Comparison of ENCODE assay signal across 14 cellular contexts in the genomic region with DNA sequence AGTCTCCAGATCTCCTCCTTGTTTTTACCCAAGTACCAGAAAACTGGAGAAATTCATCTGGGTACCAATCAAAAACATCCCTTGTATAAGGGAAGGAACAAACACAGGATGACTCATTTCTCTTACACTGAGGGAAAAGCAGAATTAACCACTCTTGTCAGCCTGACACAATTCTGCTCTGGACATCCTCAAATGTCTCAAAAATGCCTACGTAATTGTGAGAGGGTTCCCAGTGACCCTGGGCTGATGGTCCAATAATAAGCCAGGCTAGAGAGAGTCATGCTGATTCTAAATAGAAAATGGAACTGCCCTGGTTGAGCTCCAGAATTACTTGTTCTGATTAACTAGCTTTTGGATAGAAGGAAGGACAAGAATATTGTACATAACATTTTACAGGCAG. TPM values are rescaled to one million over a fixed set of nuclear protein-coding genes. Genes with fewer than 3 reads are reported as not detected.
A peak's percentile ranks its signal among the peaks of the same experiment; 100 is the strongest.
DNase-seq lines count a peak whose midpoint lies in the region; ATAC-seq and TF ChIP-seq lines count a peak whose summit lies in the region.
"Had no signal": no experiment of that assay in that cellular context is flagged by ENCODE, and none has a peak within 500 bp of the region (broad histone marks: within the 10 kb centered on the region; RNA-seq: fewer than 3 reads in every experiment).

No MANE protein-coding gene starts in this region.

- H3K27ac ChIP-seq in cardiac muscle cell = peak overlapping the region; percentile 52
- peak overlapping the region in 3 of 4 donors; percentile 7 to 40 (median 39) for H3K27ac ChIP-seq in transverse colon

- 74 to 78% methylated on average over 1 of the region's 1 CpG for WGBS in transverse colon (ENCODE audit: low coverage in 1 of 2), 2 donors

- no peak for TF ChIP-seq POLR2A in transverse colon (IDR thresholded peaks at IDR 0.05)

- peak; percentile 5 to 74 for DNase-seq in cardiac muscle cell (ENCODE audit: low read depth in 1 of 2, low spot score in 1 of 2)
- DNase-seq in Right ventricle myocardium inferior (ENCODE audit: missing footprints) = no peak
- DNase-seq in astrocyte of the hippocampus (ENCODE audit: low read depth, low spot score) = peak; percentile 28
- DNase-seq in iris pigment epithelial cell (ENCODE audit: low read depth) = peak; percentile 45
- DNase-seq in transverse colon = no peak
- no peak for DNase-seq in ecto neural progenitor cell (ENCODE audit: low spot score)
- no peak for DNase-seq in activated CD8-positive, alpha-beta memory T cell treated with anti-CD3 and anti-CD28 coated beads, Interleukin-2, amount 50 U/mL, for 48 hours
- DNase-seq: activated CD4-positive, alpha-beta T cell treated with anti-CD3 and anti-CD28 coated beads, Interleukin-2, amount 10 ng/mL, durations not matched to agents 7 days and 5 days; cortex of kidney; glutamatergic neuron; NCI-H1694 treated with DMSO at 0.1 percent for 48 hours; NCI-H526; ovary had no signal

- TF ChIP-seq CTCF in cardiac muscle cell (IDR thresholded peaks at IDR 0.05; ENCODE audit: low read depth, low read length) (no peak), transverse colon (IDR thresholded peaks at IDR 0.05) (no peak)

- H3K4me1 ChIP-seq in cardiac muscle cell (ENCODE audit: low read depth) = no peaks in the 10 kb centered on the region
- peaks cover 0 to 14% (median 1%) of the 10 kb centered on the region in 4 donors for H3K4me1 ChIP-seq in transverse colon

- ATAC-seq in Right ventricle myocardium inferior = no peak
- no peak for ATAC-seq in GM18502 (IDR thresholded peaks at IDR 0.05; ENCODE audit: poor library complexity, unreplicated experiment)

- H3K36me3 ChIP-seq in cardiac muscle cell (no peaks in the 10 kb centered on the region), transverse colon (peaks cover 0 to 11% (median 2%) of the 10 kb centered on the region in 4 donors)
- H3K36me3 ChIP-seq: ovary had no signal

- H3K4me3 ChIP-seq in cardiac muscle cell (no peak overlapping the region), transverse colon (no peak overlapping the region)
- H3K4me3 ChIP-seq: ovary had no signal

- no peak for TF ChIP-seq EP300 in transverse colon (IDR thresholded peaks at IDR 0.05; ENCODE audit: low read depth)

- in situ Hi-C loops in transverse colon (cut with MboI; ENCODE audit: low pct_ligation_motif_present in 1 of 4, low pct_unique_long_range_greater_than_20kb in 1 of 4, low sequenced_read_pairs in 3 of 4) = no loop called here

- intact Hi-C loops in Right ventricle myocardium inferior (cut with DNase I) (no loop called here), transverse colon (cut with DNase I; ENCODE audit: low total_unique reads) (no loop called here)

- H3K9me3 ChIP-seq in cardiac muscle cell (ENCODE audit: low read depth) (no peaks in the 10 kb centered on the region), transverse colon (no peaks in the 10 kb centered on the region)
- H3K9me3 ChIP-seq: ovary had no signal

- H3K27me3 ChIP-seq in cardiac muscle cell (no peaks in the 10 kb centered on the region), transverse colon (no peaks in the 10 kb centered on the region)
- H3K27me3 ChIP-seq: ovary had no signal

RNA-seq across cellular contexts. Expression of gene ZNF708, which starts 14.5 kb away (rescaled TPM):
- 15.2 and 17.1 TPM in 2 replicates for total RNA-seq in cardiac muscle cell
- 6.5 and 6.7 TPM in 2 replicates for polyA plus RNA-seq in cardiac muscle cell
- 4.3 TPM for total RNA-seq in Right ventricle myocardium inferior
- 10 to 100 TPM; 12.7 to 21.4 (median 19.2) TPM for total RNA-seq in transverse colon

RNA-seq across cellular contexts. Expression of gene ZNF738, which starts 44.1 kb away (rescaled TPM):
- total RNA-seq in cardiac muscle cell (41.5 and 46.0 TPM in 2 replicates), Right ventricle myocardium inferior (1.8 TPM), transverse colon (1 to 10 TPM; 2.0 to 8.6 (median 5.9) TPM)
- 30.5 and 47.1 TPM in 2 replicates for polyA plus RNA-seq in cardiac muscle cell

Comparison
In these comparisons a context has a peak if more than half of its experiments do, and no peak if none do; other contexts are left out.
1. DNase-seq: peak in cardiac muscle cell (2 of 2), astrocyte of the hippocampus (single experiment) and iris pigment epithelial cell (single experiment); none in Right ventricle myocardium inferior (single experiment), transverse colon (single experiment), ecto neural progenitor cell (single experiment) and activated CD8-positive, alpha-beta memory T cell treated with anti-CD3 and anti-CD28 coated beads, Interleukin-2, amount 50 U/mL, for 48 hours (single experiment).